ENCODE assay signal across 19 cellular contexts in the genomic region with DNA sequence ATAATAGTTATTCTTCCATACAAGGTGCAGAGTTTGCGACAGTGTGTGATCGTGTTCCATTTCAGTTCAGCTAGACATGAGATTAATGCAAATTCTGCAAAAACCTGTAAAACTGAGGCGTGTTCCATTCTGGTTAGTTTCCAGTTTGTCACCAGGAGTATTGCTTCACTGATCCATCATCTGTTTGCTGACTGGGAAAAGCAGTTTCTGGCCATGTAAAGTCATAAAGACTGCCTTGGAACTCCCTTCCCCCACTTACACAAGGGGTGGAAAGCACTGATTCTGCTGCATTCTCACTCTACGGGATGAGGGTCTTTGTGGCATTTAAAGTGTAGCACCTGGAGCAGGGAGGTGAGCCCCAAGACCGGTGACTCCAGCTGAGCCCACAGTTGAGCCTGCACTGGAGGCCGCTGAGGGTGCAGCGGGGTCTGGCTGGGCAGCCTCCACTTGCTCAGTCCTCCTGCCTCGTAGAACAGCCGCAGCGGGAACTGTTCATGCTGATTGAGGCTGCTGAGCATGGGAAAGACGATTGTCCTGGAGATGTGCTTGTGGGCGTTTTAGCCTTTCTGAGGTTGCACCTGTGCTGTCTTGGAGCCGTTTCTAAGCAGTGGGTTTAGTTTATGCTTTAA. TPM values are rescaled to one million over a fixed set of nuclear protein-coding genes. Genes with fewer than 3 reads are reported as not detected.
A peak's percentile ranks its signal among the peaks of the same experiment; 100 is the strongest.
DNase-seq lines count a peak whose midpoint lies in the region; ATAC-seq, FAIRE-seq and TF ChIP-seq lines count a peak whose summit lies in the region.
"Had no signal": no experiment of that assay in that cellular context is flagged by ENCODE, and none has a peak within 500 bp of the region (broad histone marks: within the 10 kb centered on the region; RNA-seq: fewer than 3 reads in every experiment).

No MANE protein-coding gene starts in this region.

- TF ChIP-seq CTCF in HCT116 (IDR thresholded peaks at IDR 0.05 in 2 of 3, conservative IDR thresholded peaks at IDR 0.05 in 1 of 3; ENCODE audit: borderline replicate concordance in 1 of 3, insufficient read depth in 1 of 3, low read depth in 2 of 3, low read length in 2 of 3): no peak
- no peak for TF ChIP-seq CTCF in colonic mucosa (IDR thresholded peaks at IDR 0.05)
- TF ChIP-seq CTCF in neural crest cell (conservative IDR thresholded peaks at IDR 0.05): no peak
- TF ChIP-seq CTCF in D721Med (IDR thresholded peaks at IDR 0.05; ENCODE audit: insufficient read depth, missing control alignments): no peak

- no peak for DNase-seq in activated T-cell treated with anti-CD3 and anti-CD28 coated beads, Interleukin-2, amount 50 U/mL, for 24 hours
- DNase-seq in activated T-cell treated with anti-CD3 and anti-CD28 coated beads, Interleukin-2, amount 50 U/mL, for 48 hours: no peak
- DNase-seq in HCT116 (ENCODE audit: low read depth, low spot score): no peak
- no peak for DNase-seq in colonic mucosa
- DNase-seq in neural crest cell (ENCODE audit: low read depth, low spot score): no peak
- DNase-seq in D721Med (ENCODE audit: insufficient read length, low spot score): no peak
- no peak for DNase-seq in HEK293T (ENCODE audit: extremely low spot score)
- no peak for DNase-seq in KG1 (lab: John Stamatoyannopoulos, UW)
- DNase-seq: activated CD4-positive, CD25-positive, alpha-beta regulatory T cell treated with anti-CD3 and anti-CD28 coated beads, Interleukin-2, amount 50 U/mL, for 72 hours; MV-4-11; NCI-H2029 treated with DMSO at 0.1 percent for 48 hours; right cardiac atrium; stimulated activated CD4-positive, alpha-beta T cell treated with anti-CD3 and anti-CD28 coated beads, Interleukin-2, amount 100 ng/mL, for 24 hours; tibial artery had no signal

- no peak for ATAC-seq in HCT116
- ATAC-seq: right cardiac atrium had no signal

- RAD21 ChIA-PET in HCT116 (lab: Charles Lee; ENCODE audit: low non-redundant PET in 1 of 2, low total read pairs in 2 of 2, uncharacterized antibody in 2 of 2, unreplicated experiment in 2 of 2): no interaction called here

- H3K4me1 ChIP-seq in HCT116 (ENCODE audit: control insufficient read depth in 1 of 2, insufficient read depth in 2 of 2, low read length in 2 of 2): peaks cover 4 to 12% of the 10 kb centered on the region in 2 experiments; a peak in 3 of 4 replicates
- H3K4me1 ChIP-seq in colonic mucosa: no peaks in the 10 kb centered on the region

- H4K20me1 ChIP-seq in HCT116 (ENCODE audit: insufficient read depth): no peaks in the 10 kb centered on the region

- intact Hi-C loops in HCT116 (cut with micrococcal nuclease) (loop anchor here (5.0 kb wide), 1 partner anchor 40 kb away; a partner anchor contains a TSS), colonic mucosa (cut with DNase I) (no loop called here)

- H3K27me3 ChIP-seq in HCT116 (ENCODE audit: insufficient read depth, low read length) (no peaks in the 10 kb centered on the region), colonic mucosa (no peaks in the 10 kb centered on the region)
- H3K27me3 ChIP-seq: tibial artery had no signal

- no peaks in the 10 kb centered on the region for H3K9me3 ChIP-seq in HCT116 (ENCODE audit: control insufficient read depth in 1 of 2, insufficient read depth in 1 of 2, low read depth in 1 of 2, low read length in 2 of 2)
- no peaks in the 10 kb centered on the region for H3K9me3 ChIP-seq in colonic mucosa
- H3K9me3 ChIP-seq: tibial artery had no signal

- H3K27me3 Mint-ChIP-seq in activated T-cell treated with anti-CD3 and anti-CD28 coated beads, Interleukin-2, amount 50 U/mL, for 24 hours: no peaks in the 10 kb centered on the region
- peaks cover 5% of the 10 kb centered on the region for H3K27me3 Mint-ChIP-seq in neural crest cell (ENCODE audit: low read depth)

- H3K9me2 ChIP-seq in HCT116 (ENCODE audit: insufficient read depth): no peaks in the 10 kb centered on the region

- H3K4me3 Mint-ChIP-seq in activated T-cell treated with anti-CD3 and anti-CD28 coated beads, Interleukin-2, amount 50 U/mL, for 24 hours: peak overlapping the region; percentile 99
- peak overlapping the region; percentile 100 for H3K4me3 Mint-ChIP-seq in neural crest cell

- no TSS peak for BruUV-seq in HCT116 (replicated peaks; lab: Mats Ljungman, UMichigan)

- no peak for TF ChIP-seq RAD21 in HCT116 (IDR thresholded peaks at IDR 0.05; ENCODE audit: low read depth)

- no peak for TF ChIP-seq POLR2A in HCT116 (IDR thresholded peaks at IDR 0.05; ENCODE audit: borderline replicate concordance, extremely low read depth, insufficient read depth, insufficient read length)

- POLR2A ChIA-PET in HCT116 (lab: Charles Lee): no interaction called here
- POLR2A ChIA-PET in HEK293T (lab: Yijun Ruan, JAX): interaction anchor here (2.5 kb wide), 1 partner anchor 61 kb away, joined by 12 read pairs; a partner anchor contains a TSS

- H3K9me3 Mint-ChIP-seq in activated T-cell treated with anti-CD3 and anti-CD28 coated beads, Interleukin-2, amount 50 U/mL, for 24 hours: peaks cover under 1% of the 10 kb centered on the region
- H3K9me3 Mint-ChIP-seq in neural crest cell: peaks cover 5% of the 10 kb centered on the region

- no peak overlapping the region for H3K27ac Mint-ChIP-seq in activated T-cell treated with anti-CD3 and anti-CD28 coated beads, Interleukin-2, amount 50 U/mL, for 24 hours
- H3K27ac Mint-ChIP-seq in neural crest cell (ENCODE audit: unreplicated experiment): no peak overlapping the region

- peak overlapping the region; percentile 98; the same call in 1 of the 2 replicates for H3K4me2 ChIP-seq in HCT116 (ENCODE audit: low read length)

- no peak for FAIRE-seq in D721Med (lab: Jason Lieb, UNC)
- FAIRE-seq: GM18507, GM19239, RCC 7860 had no signal

- peaks cover 63% of the 10 kb centered on the region for H3K79me2 ChIP-seq in HCT116 (ENCODE audit: insufficient read depth, low read length)

- CTCF ChIA-PET in HCT116 (lab: Charles Lee) (no interaction called here), HEK293T (lab: Yijun Ruan, JAX) (no interaction called here)

- H3K36me3 Mint-ChIP-seq in activated T-cell treated with anti-CD3 and anti-CD28 coated beads, Interleukin-2, amount 50 U/mL, for 24 hours (ENCODE audit: low read depth): peaks cover 8% of the 10 kb centered on the region
- peaks cover 4% of the 10 kb centered on the region for H3K36me3 Mint-ChIP-seq in neural crest cell (ENCODE audit: low read depth)

- H3K4me3 ChIP-seq in HCT116 (replicated peaks in 1 of 2; ENCODE audit: low read depth in 1 of 2, low read length in 2 of 2) (peak overlapping the region in 1 of 2 experiments; percentile 72; a peak in 1 of 4 replicates), colonic mucosa (no peak overlapping the region)
- H3K4me3 ChIP-seq: tibial artery had no signal

- 0 out of 4 replicates have a peak, but pooled peaks cover 0 to 2% of the 10 kb centered on the region in 2 experiments for H3K36me3 ChIP-seq in HCT116 (ENCODE audit: control insufficient read depth in 1 of 2, insufficient read depth in 2 of 2, low read length in 2 of 2)
- H3K36me3 ChIP-seq in colonic mucosa: no peaks in the 10 kb centered on the region
- H3K36me3 ChIP-seq: tibial artery had no signal

- H3K27ac ChIP-seq in HCT116 (ENCODE audit: low read depth, low read length) (no peak overlapping the region), colonic mucosa (peak overlapping the region; percentile 37)
- H3K27ac ChIP-seq: tibial artery had no signal

- no peak overlapping the region for H3K9ac ChIP-seq in HCT116 (ENCODE audit: low read length)
- peak overlapping the region in 1 of 2 donors; percentile 58 for H3K9ac ChIP-seq in colonic mucosa (ENCODE audit: low read depth in 2 of 2, low read length in 2 of 2)

- no peak overlapping the region for H2AFZ ChIP-seq in HCT116 (ENCODE audit: low read depth, low read length, poor library complexity, severe bottlenecking)

- H3K4me1 Mint-ChIP-seq in activated T-cell treated with anti-CD3 and anti-CD28 coated beads, Interleukin-2, amount 50 U/mL, for 24 hours (ENCODE audit: low read depth): peaks cover 30% of the 10 kb centered on the region
- H3K4me1 Mint-ChIP-seq in neural crest cell: peaks cover 20% of the 10 kb centered on the region

TF ChIP-seq in HEK293T, 16 proteins besides CTCF, POLR2A, EP300 and RAD21:
- TF ChIP-seq SUZ12 (IDR thresholded peaks at IDR 0.05): no peak
- no peak for TF ChIP-seq L3MBTL2 (conservative IDR thresholded peaks at IDR 0.05)
- no peak for TF ChIP-seq NFRKB (IDR thresholded peaks at IDR 0.05)
- TF ChIP-seq ZNF384 (IDR thresholded peaks at IDR 0.05): no peak
- no peak for TF ChIP-seq HDGF (IDR thresholded peaks at IDR 0.05; ENCODE audit: borderline replicate concordance)
- TF ChIP-seq FOXM1 (IDR thresholded peaks at IDR 0.05; ENCODE audit: borderline replicate concordance): no peak
- TF ChIP-seq FOXK2 (IDR thresholded peaks at IDR 0.05): no peak
- no peak for TF ChIP-seq BHLHE40 (IDR thresholded peaks at IDR 0.05; ENCODE audit: borderline replicate concordance)
- no peak for TF ChIP-seq SP1 (IDR thresholded peaks at IDR 0.05)
- no peak for TF ChIP-seq ARNT (IDR thresholded peaks at IDR 0.05)
- no peak for TF ChIP-seq TARDBP (IDR thresholded peaks at IDR 0.05)
- TF ChIP-seq ELF4 (IDR thresholded peaks at IDR 0.05): no peak

RNA-seq across cellular contexts. Expression of a gene that starts 2.0 kb away (rescaled TPM):
- total RNA-seq in HCT116 (2021; ENCODE audit: unreplicated experiment) (8.3 TPM), colonic mucosa (10 to 100 TPM; 10.9 to 12.4 TPM), neural crest cell (4.2 and 4.7 TPM in 2 replicates)
- 4.2 and 6.4 TPM in 2 replicates for polyA plus RNA-seq in HCT116 (2012)
- total RNA-seq: HT1080 had no signal

RNA-seq across cellular contexts. Expression of a gene that starts 35.6 kb away (rescaled TPM):
- total RNA-seq in HCT116 (2021; ENCODE audit: unreplicated experiment) (not detected), colonic mucosa (under 1 TPM in 1 of 2 donors, not detected in 1; 0.22 TPM), neural crest cell (0.05 TPM in 2 replicates)
- polyA plus RNA-seq in HCT116 (2012): 0.03 TPM in 1 of 2 replicates, not detected in the other
- total RNA-seq: dermis microvascular lymphatic vessel endothelial cell had no signal
- polyA plus RNA-seq: right cardiac atrium had no signal

RNA-seq across cellular contexts. Expression of a gene that starts 42.1 kb away (rescaled TPM):
- total RNA-seq in HCT116 (2021; ENCODE audit: unreplicated experiment) (5.9 TPM), colonic mucosa (1 to 10 TPM; 3.1 to 3.3 TPM), neural crest cell (7.8 and 7.9 TPM in 2 replicates)
- polyA plus RNA-seq in HCT116 (2012): 7.2 and 7.6 TPM in 2 replicates
- total RNA-seq: HT1080 had no signal
